ENCODE assay signal across 22 cellular contexts in the genomic region with DNA sequence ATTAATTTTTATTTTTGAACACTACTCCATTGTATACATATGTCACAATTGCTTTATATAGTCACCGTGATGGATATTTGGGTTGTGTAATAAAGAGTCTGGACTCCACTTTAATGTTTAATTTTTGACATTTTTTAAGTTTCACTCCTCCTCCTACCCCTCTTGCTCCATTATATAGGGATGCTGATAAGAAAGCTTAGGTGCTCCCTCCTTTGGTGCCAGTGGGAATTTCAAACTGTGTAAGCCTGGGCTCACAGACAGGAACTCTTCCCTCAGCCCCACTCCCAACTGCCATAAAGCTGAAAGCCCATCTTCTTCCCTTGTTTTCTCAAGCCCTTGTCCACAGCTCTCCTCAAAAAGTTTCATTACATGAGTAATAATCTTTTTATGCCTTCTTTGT. TPM values are rescaled to one million over a fixed set of nuclear protein-coding genes. Genes with fewer than 3 reads are reported as not detected.
DNase-seq lines count a peak whose midpoint lies in the region; ATAC-seq and TF ChIP-seq lines count a peak whose summit lies in the region.
"Had no signal": no experiment of that assay in that cellular context is flagged by ENCODE, and none has a peak within 500 bp of the region (broad histone marks: within the 10 kb centered on the region; RNA-seq: fewer than 3 reads in every experiment).

No MANE protein-coding gene starts in this region.

- no peak overlapping the region for H2AFZ ChIP-seq in neural progenitor cell (replicated peaks)

- no peak overlapping the region for H3K9ac ChIP-seq in neural progenitor cell
- H3K9ac ChIP-seq: BLaER1 treated with 17β-estradiol and CSF1 and Interleukin-3, amounts not matched to agents 10 nM and 100 nM had no signal

- ATAC-seq in GM18870 (IDR thresholded peaks at IDR 0.05; ENCODE audit: unreplicated experiment): no peak
- ATAC-seq: activated CD4-positive, alpha-beta T cell treated with anti-CD3 and anti-CD28 coated beads for 36 hours; heart right ventricle had no signal

- no peaks in the 10 kb centered on the region for H3K79me2 ChIP-seq in neural progenitor cell (ENCODE audit: low read depth)

- no peaks in the 10 kb centered on the region for H4K20me1 ChIP-seq in neural progenitor cell (ENCODE audit: low read depth)
- H4K20me1 ChIP-seq: BLaER1 treated with 17β-estradiol and CSF1 and Interleukin-3, amounts not matched to agents 10 nM and 100 nM had no signal

- no peak overlapping the region for H3K27ac Mint-ChIP-seq in chondrocyte (ENCODE audit: unreplicated experiment)
- H3K27ac Mint-ChIP-seq in neural progenitor cell: no peak overlapping the region
- H3K27ac Mint-ChIP-seq: activated CD4-positive, alpha-beta T cell treated with anti-CD3 and anti-CD28 coated beads for 36 hours; activated naive CD4-positive, alpha-beta T cell treated with anti-CD3 and anti-CD28 coated beads for 36 hours; dendritic cell treated with granulocyte-macrophage colony-stimulating factor and Interleukin-4, amounts not matched to agents 40 ng/mL and 50 ng/mL, for 4 days had no signal

- H3K4me1 Mint-ChIP-seq in chondrocyte (ENCODE audit: low read depth) (peaks cover 20% of the 10 kb centered on the region), neural progenitor cell (no peaks in the 10 kb centered on the region)
- H3K4me1 Mint-ChIP-seq: activated CD4-positive, alpha-beta T cell treated with anti-CD3 and anti-CD28 coated beads for 36 hours had no signal

- no peaks in the 10 kb centered on the region for H3K36me3 ChIP-seq in neural progenitor cell
- H3K36me3 ChIP-seq: BLaER1 treated with 17β-estradiol and CSF1 and Interleukin-3, amounts not matched to agents 10 nM and 100 nM; heart right ventricle; neutrophil had no signal

- no peak overlapping the region for H3K27ac ChIP-seq in neural progenitor cell
- H3K27ac ChIP-seq: BLaER1 treated with 17β-estradiol and CSF1 and Interleukin-3, amounts not matched to agents 10 nM and 100 nM; heart right ventricle; neutrophil; testis had no signal

- TF ChIP-seq CTCF in chondrocyte (IDR thresholded peaks at IDR 0.05) (peak; percentile 59), neural progenitor cell (IDR thresholded peaks at IDR 0.05) (peak; percentile 51)

- H3K36me3 Mint-ChIP-seq in chondrocyte (ENCODE audit: low read depth) (no peaks in the 10 kb centered on the region), neural progenitor cell (no peaks in the 10 kb centered on the region)

- H3K9me3 ChIP-seq in neural progenitor cell (ENCODE audit: low read depth): no peaks in the 10 kb centered on the region
- H3K9me3 ChIP-seq: neutrophil, testis had no signal

- H3K4me2 ChIP-seq in neural progenitor cell: no peak overlapping the region
- H3K4me2 ChIP-seq: BLaER1 treated with 17β-estradiol and CSF1 and Interleukin-3, amounts not matched to agents 10 nM and 100 nM had no signal

- H3K4me3 ChIP-seq in neural progenitor cell: no peak overlapping the region
- H3K4me3 ChIP-seq: BLaER1 treated with 17β-estradiol and CSF1 and Interleukin-3, amounts not matched to agents 10 nM and 100 nM; heart right ventricle; testis had no signal

- H3K27me3 Mint-ChIP-seq in chondrocyte (ENCODE audit: low read depth) (no peaks in the 10 kb centered on the region), neural progenitor cell (ENCODE audit: insufficient read depth, low read depth) (no peaks in the 10 kb centered on the region)
- H3K27me3 Mint-ChIP-seq: activated CD4-positive, alpha-beta T cell treated with anti-CD3 and anti-CD28 coated beads for 36 hours; dendritic cell treated with granulocyte-macrophage colony-stimulating factor and Interleukin-4, amounts not matched to agents 40 ng/mL and 50 ng/mL, for 4 days had no signal

- H3K27me3 ChIP-seq in neural progenitor cell: no peaks in the 10 kb centered on the region
- H3K27me3 ChIP-seq: BLaER1 treated with 17β-estradiol and CSF1 and Interleukin-3, amounts not matched to agents 10 nM and 100 nM; heart right ventricle; neutrophil; testis had no signal

- no peaks in the 10 kb centered on the region for H3F3A ChIP-seq in neural progenitor cell (ENCODE audit: low read depth)

- H3K4me3 Mint-ChIP-seq in chondrocyte (ENCODE audit: unreplicated experiment): no peak overlapping the region
- no peak overlapping the region for H3K4me3 Mint-ChIP-seq in neural progenitor cell
- H3K4me3 Mint-ChIP-seq: activated CD4-positive, alpha-beta T cell treated with anti-CD3 and anti-CD28 coated beads for 36 hours; activated naive CD4-positive, alpha-beta T cell treated with anti-CD3 and anti-CD28 coated beads for 36 hours; dendritic cell treated with granulocyte-macrophage colony-stimulating factor and Interleukin-4, amounts not matched to agents 40 ng/mL and 50 ng/mL, for 4 days had no signal

- H3K9me3 Mint-ChIP-seq in chondrocyte (ENCODE audit: low read depth) (peaks cover 6% of the 10 kb centered on the region), neural progenitor cell (no peaks in the 10 kb centered on the region)

- H3K4me1 ChIP-seq in neural progenitor cell: no peaks in the 10 kb centered on the region
- H3K4me1 ChIP-seq: BLaER1 treated with 17β-estradiol and CSF1 and Interleukin-3, amounts not matched to agents 10 nM and 100 nM; heart right ventricle; testis had no signal

- peak; percentile 18 for DNase-seq in ELF-1 (ENCODE audit: low read depth, low spot score)
- peak; percentile 0 for DNase-seq in OCI-M1 (lab: John Stamatoyannopoulos, UW)
- DNase-seq in chondrocyte (ENCODE audit: low spot score): no peak
- DNase-seq in neural progenitor cell (ENCODE audit: low spot score): peak; percentile 52
- DNase-seq in activated CD8-positive, alpha-beta memory T cell treated with anti-CD3 and anti-CD28 coated beads, Interleukin-2, amount 50 U/mL, for 48 hours: no peak
- DNase-seq in Kasumi-1 (lab: John Stamatoyannopoulos, UW): no peak
- no peak for DNase-seq in nucleus accumbens (lab: John Stamatoyannopoulos, UW)
- DNase-seq: activated CD4-positive, alpha-beta T cell treated with anti-CD3 and anti-CD28 coated beads for 36 hours; activated naive CD4-positive, alpha-beta T cell treated with anti-CD3 and anti-CD28 coated beads for 36 hours; heart right ventricle; KBM-7; midbrain; NCI-H1105 treated with DMSO at 0.1 percent for 48 hours; NK-92 treated with Interleukin-12 subunit alpha and Interleukin-12 subunit beta, amount 100 ng/mL, for 24 hours; Right ventricle myocardium superior; stimulated activated CD4-positive, alpha-beta T cell treated with anti-CD3 and anti-CD28 coated beads, Interleukin-4, amount 100 ng/mL, for 24 hours; T-helper 2 cell; testis had no signal

RNA-seq across cellular contexts. Expression of a gene that starts 47.6 kb away (rescaled TPM):
- total RNA-seq in chondrocyte: 26.5 to 31.8 TPM (median 26.9 TPM) in 3 replicates
- not detected in 2 replicates for total RNA-seq in neural progenitor cell (ENCODE audit: low replicate concordance)
- total RNA-seq: activated naive CD4-positive, alpha-beta T cell treated with anti-CD3 and anti-CD28 coated beads for 36 hours had no signal

Comparison
In these comparisons a context has a peak if more than half of its experiments do, and no peak if none do; other contexts are left out.
1. DNase-seq: peak in ELF-1 (single experiment), OCI-M1 (single experiment) and neural progenitor cell (single experiment); none in chondrocyte (single experiment), activated CD8-positive, alpha-beta memory T cell treated with anti-CD3 and anti-CD28 coated beads, Interleukin-2, amount 50 U/mL, for 48 hours (single experiment), Kasumi-1 (0 of 2) and nucleus accumbens (0 of 56).
2. RNA of a gene that starts 47.6 kb away (total RNA-seq): 26.5 to 31.8 TPM in chondrocyte; not detected in neural progenitor cell; every median in the first group is over 10 times any median in the second.